In genomic region chr2:131493199-131494018, GRCh38 we compare ENCODE assay signal across 10 cellular contexts. TPM values are rescaled to one million over a fixed set of nuclear protein-coding genes. Genes with fewer than 3 reads are reported as not detected.
DNase-seq lines count a peak whose midpoint lies in the region; ATAC-seq, FAIRE-seq and TF ChIP-seq lines count a peak whose summit lies in the region.
"Had no signal": no experiment of that assay in that cellular context is flagged by ENCODE, and none has a peak within 500 bp of the region (broad histone marks: within the 10 kb centered on the region; RNA-seq: fewer than 3 reads in every experiment).

No MANE protein-coding gene starts in this region.

- peak; percentile 24 for ATAC-seq in HG02642 (IDR thresholded peaks at IDR 0.05; ENCODE audit: poor library complexity, unreplicated experiment)

- H4K20me1 ChIP-seq in OCI-LY1 (ENCODE audit: insufficient read depth, low read length), result no peaks in the 10 kb centered on the region
- H4K20me1 ChIP-seq in endothelial cell of umbilical vein (replicated peaks; ENCODE audit: control insufficient read depth, extremely low read depth, insufficient read depth, low read length), result no peaks in the 10 kb centered on the region

- H3K27ac ChIP-seq in OCI-LY1 (ENCODE audit: low read depth, low read length, poor library complexity, severe bottlenecking) (peak overlapping the region; percentile 77), endothelial cell of umbilical vein (ENCODE audit: insufficient read depth, low read depth, low read length) (peak overlapping the region; percentile 69)

- H3K9ac ChIP-seq in OCI-LY1 (ENCODE audit: low read length), result peak overlapping the region; percentile 98
- peak overlapping the region; percentile 73 for H3K9ac ChIP-seq in endothelial cell of umbilical vein (replicated peaks; ENCODE audit: extremely low read depth, insufficient read depth, low read length)

- peaks cover 45% of the 10 kb centered on the region for H3K79me2 ChIP-seq in OCI-LY1 (ENCODE audit: insufficient read depth, low read length)
- peaks cover 71% of the 10 kb centered on the region for H3K79me2 ChIP-seq in endothelial cell of umbilical vein (ENCODE audit: control insufficient read depth, insufficient read depth, low read length)

- CTCF ChIA-PET in endothelial cell of umbilical vein (lab: Charles Lee), result interaction anchor here (0.7 to 2.6 kb wide), 14 partner anchors 10 to 425 kb away, joined by 3 to 20 read pairs (median 4); partner anchors contain the start of gene CCDC74A

- H3K9me3 ChIP-seq in OCI-LY1 (ENCODE audit: low read length), result no peaks in the 10 kb centered on the region
- no peaks in the 10 kb centered on the region for H3K9me3 ChIP-seq in endothelial cell of umbilical vein (replicated peaks; ENCODE audit: control insufficient read depth, insufficient read depth, low read length)

- POLR2A ChIA-PET in endothelial cell of umbilical vein (lab: Charles Lee), result no interaction called here

- dilution Hi-C loops in endothelial cell of umbilical vein (cut with MboI; ENCODE audit: extremely low pct_ligation_motif_present, low sequenced_read_pairs), result no loop called here

- H3K4me2 ChIP-seq in OCI-LY1 (ENCODE audit: low read length) (peak overlapping the region; percentile 96), endothelial cell of umbilical vein (ENCODE audit: insufficient read depth, low read length) (peak overlapping the region; percentile 44)

- H3K4me1 ChIP-seq in OCI-LY1 (ENCODE audit: insufficient read depth, low read length, severe bottlenecking) (peaks cover 34% of the 10 kb centered on the region), endothelial cell of umbilical vein (ENCODE audit: control insufficient read depth, extremely low read depth, insufficient read depth, low read length) (peaks cover 11% of the 10 kb centered on the region)

- intact Hi-C loops in endothelial cell of umbilical vein (cut with micrococcal nuclease), result loop anchor here (2.0 to 5.0 kb wide), 3 partner anchors 34 to 386 kb away; partner anchors contain the start of genes CCDC74A and PLEKHB2

- no peak overlapping the region for H2AFZ ChIP-seq in OCI-LY1 (ENCODE audit: low read length)
- peak overlapping the region; percentile 93 for H2AFZ ChIP-seq in endothelial cell of umbilical vein (ENCODE audit: low read depth, low read length)

- H3K4me3 Mint-ChIP-seq in nephron, result peak overlapping the region; percentile 96 to 99 (median 99)

- no peak for TF ChIP-seq CTCF in OCI-LY1 (IDR thresholded peaks at IDR 0.05; ENCODE audit: low read length)
- no peak for TF ChIP-seq CTCF in endothelial cell of umbilical vein (IDR thresholded peaks at IDR 0.05; ENCODE audit: extremely low read depth in 1 of 2, insufficient read depth in 1 of 2, low read depth in 1 of 2, low read length in 2 of 2)
- no peak for TF ChIP-seq CTCF in nephron (IDR thresholded peaks at IDR 0.05; ENCODE audit: unreplicated experiment in 3 of 3)

- FAIRE-seq in endothelial cell of umbilical vein (lab: Jason Lieb, UNC), result no peak
- FAIRE-seq: A204.1, endometrium had no signal

- peak overlapping the region; percentile 97 for H3K4me3 ChIP-seq in OCI-LY1 (ENCODE audit: low read depth, low read length, poor library complexity, severe bottlenecking)
- peak overlapping the region; percentile 64 to 73 (median 73) for H3K4me3 ChIP-seq in endothelial cell of umbilical vein (replicated peaks in 1 of 3; ENCODE audit: insufficient read depth in 1 of 3, low read depth in 1 of 3, low read length in 3 of 3)

- H3K27me3 Mint-ChIP-seq in nephron (ENCODE audit: low read depth), result no peaks in the 10 kb centered on the region

- no peaks in the 10 kb centered on the region for H3K9me1 ChIP-seq in endothelial cell of umbilical vein (replicated peaks; ENCODE audit: control insufficient read depth, extremely low read depth, insufficient read depth, low read length)

- no peak for TF ChIP-seq POLR2A in endothelial cell of umbilical vein (IDR thresholded peaks at IDR 0.05; ENCODE audit: low read depth, low read length)

- H3K36me3 ChIP-seq in OCI-LY1 (ENCODE audit: insufficient read depth, low read length), result peaks cover 14% of the 10 kb centered on the region
- H3K36me3 ChIP-seq in endothelial cell of umbilical vein (ENCODE audit: control insufficient read depth in 2 of 2, extremely low read depth in 1 of 2, insufficient read depth in 2 of 2, low read length in 2 of 2), result peaks cover 0 to 4% of the 10 kb centered on the region in 2 experiments

- H3K9me2 ChIP-seq in OCI-LY1 (ENCODE audit: low read depth, low read length), result no peaks in the 10 kb centered on the region

- H3K27me3 ChIP-seq in OCI-LY1 (ENCODE audit: insufficient read depth, low read length) (no peaks in the 10 kb centered on the region), endothelial cell of umbilical vein (ENCODE audit: control insufficient read depth in 2 of 2, insufficient read depth in 2 of 2, low read length in 2 of 2) (no peaks in the 10 kb centered on the region)

- peaks cover 9% of the 10 kb centered on the region for H3K36me3 Mint-ChIP-seq in nephron (ENCODE audit: low read depth)

- H3F3A ChIP-seq in OCI-LY1 (ENCODE audit: insufficient read depth, low read length), result no peaks in the 10 kb centered on the region

- BruUV-seq in endothelial cell of umbilical vein (replicated peaks; lab: Mats Ljungman, UMichigan), result TSS peak; percentile 32

- H3K27ac Mint-ChIP-seq in nephron, result peak overlapping the region; percentile 97 to 98 (median 97)

- H3K4me1 Mint-ChIP-seq in nephron, result peaks cover 9% of the 10 kb centered on the region

- DNase-seq in DMS 273 (lab: John Stamatoyannopoulos, UW; ENCODE audit: unreplicated experiment) (peak; percentile 61), DMS 273 treated with DMSO at 0.1 percent for 48 hours (lab: John Stamatoyannopoulos, UW) (no peak), endothelial cell of umbilical vein (ENCODE audit: low read depth, low spot score) (peak; percentile 2), HPDE6-E6E7 (ENCODE audit: extremely low spot score) (no peak), cerebellar cortex (ENCODE audit: low spot score) (no peak)

- no peaks in the 10 kb centered on the region for H3K9me3 Mint-ChIP-seq in nephron

TF ChIP-seq in endothelial cell of umbilical vein, 7 proteins besides CTCF, POLR2A, EP300 and RAD21:
- TF ChIP-seq GATA2 (IDR thresholded peaks at IDR 0.05; ENCODE audit: insufficient read depth, insufficient read length, low read depth, low read length) (no peak), MAX (IDR thresholded peaks at IDR 0.05; ENCODE audit: insufficient read depth, insufficient read length) (no peak), POLR2AphosphoS5 (IDR thresholded peaks at IDR 0.05; ENCODE audit: insufficient read depth, low read depth, low read length) (no peak), FOS (IDR thresholded peaks at IDR 0.05; ENCODE audit: borderline replicate concordance, insufficient read depth, low read length) (no peak), JUN (IDR thresholded peaks at IDR 0.05; ENCODE audit: borderline replicate concordance, insufficient read depth, insufficient read length, low read depth) (no peak), MYC (IDR thresholded peaks at IDR 0.05; ENCODE audit: low read depth, low read length) (no peak), EZH2 (IDR thresholded peaks at IDR 0.05; ENCODE audit: borderline replicate concordance, low read depth, low read length, severe bottlenecking) (no peak)

RNA-seq across cellular contexts. Expression of gene MZT2A, which starts 1.2 kb away (rescaled TPM):
- total RNA-seq in endothelial cell of umbilical vein, result 170 and 184 TPM in 2 replicates
- polyA plus RNA-seq in endothelial cell of umbilical vein, result 117 and 204 TPM in 2 replicates
- 61.1 and 125 TPM in 2 replicates for polyA plus RNA-seq in endothelial cell of umbilical vein (2011; cell fraction: cytosol; rRNA removed)
- polyA plus RNA-seq in endothelial cell of umbilical vein (2011; cell fraction: nucleus; rRNA removed), result 30.5 and 31.3 TPM in 2 replicates
- 75.7 and 116 TPM in 2 replicates for polyA plus RNA-seq in endothelial cell of umbilical vein (2012)
- 15.9 and 17.2 TPM in 2 replicates for polyA minus RNA-seq in endothelial cell of umbilical vein
- polyA minus RNA-seq in endothelial cell of umbilical vein (2011; cell fraction: cytosol; rRNA and poly(A)+ RNA removed), result 51.9 TPM
- polyA minus RNA-seq in endothelial cell of umbilical vein (2011; cell fraction: nucleus; rRNA and poly(A)+ RNA removed), result 8.5 and 16.3 TPM in 2 replicates

RNA-seq across cellular contexts. Expression of gene TUBA3D, which starts 17.5 kb away (rescaled TPM):
- not detected in 2 replicates for total RNA-seq in endothelial cell of umbilical vein
- not detected in 2 replicates for polyA plus RNA-seq in endothelial cell of umbilical vein
- not detected in 2 replicates for polyA plus RNA-seq in endothelial cell of umbilical vein (2011; cell fraction: cytosol; rRNA removed)
- polyA plus RNA-seq in endothelial cell of umbilical vein (2011; cell fraction: nucleus; rRNA removed), result not detected in 2 replicates
- 0.15 and 0.22 TPM in 2 replicates for polyA plus RNA-seq in endothelial cell of umbilical vein (2012)
- not detected in 2 replicates for polyA minus RNA-seq in endothelial cell of umbilical vein
- not detected for polyA minus RNA-seq in endothelial cell of umbilical vein (2011; cell fraction: cytosol; rRNA and poly(A)+ RNA removed)
- not detected in 2 replicates for polyA minus RNA-seq in endothelial cell of umbilical vein (2011; cell fraction: nucleus; rRNA and poly(A)+ RNA removed)

RNA-seq across cellular contexts. Expression of gene CCDC74A, which starts 34.3 kb away (rescaled TPM):
- total RNA-seq in endothelial cell of umbilical vein, result 6.8 and 7.0 TPM in 2 replicates
- polyA plus RNA-seq in endothelial cell of umbilical vein, result 11.7 and 13.6 TPM in 2 replicates
- polyA plus RNA-seq in endothelial cell of umbilical vein (2011; cell fraction: cytosol; rRNA removed), result 7.5 and 10.2 TPM in 2 replicates
- polyA plus RNA-seq in endothelial cell of umbilical vein (2011; cell fraction: nucleus; rRNA removed), result 46.8 and 56.5 TPM in 2 replicates
- polyA plus RNA-seq in endothelial cell of umbilical vein (2012), result 2.4 and 3.5 TPM in 2 replicates
- 4.3 and 5.9 TPM in 2 replicates for polyA minus RNA-seq in endothelial cell of umbilical vein
- polyA minus RNA-seq in endothelial cell of umbilical vein (2011; cell fraction: cytosol; rRNA and poly(A)+ RNA removed), result not detected
- polyA minus RNA-seq in endothelial cell of umbilical vein (2011; cell fraction: nucleus; rRNA and poly(A)+ RNA removed), result 6.1 and 11.1 TPM in 2 replicates

Comparison
In these comparisons a context has a peak if more than half of its experiments do, and no peak if none do; other contexts are left out.
1. DNase-seq: peak in DMS 273 (single experiment) and endothelial cell of umbilical vein (single experiment); none in DMS 273 treated with DMSO at 0.1 percent for 48 hours (single experiment), HPDE6-E6E7 (single experiment) and cerebellar cortex (single experiment).